1 cellular context compared by ENCODE assay signal in the genomic region with DNA sequence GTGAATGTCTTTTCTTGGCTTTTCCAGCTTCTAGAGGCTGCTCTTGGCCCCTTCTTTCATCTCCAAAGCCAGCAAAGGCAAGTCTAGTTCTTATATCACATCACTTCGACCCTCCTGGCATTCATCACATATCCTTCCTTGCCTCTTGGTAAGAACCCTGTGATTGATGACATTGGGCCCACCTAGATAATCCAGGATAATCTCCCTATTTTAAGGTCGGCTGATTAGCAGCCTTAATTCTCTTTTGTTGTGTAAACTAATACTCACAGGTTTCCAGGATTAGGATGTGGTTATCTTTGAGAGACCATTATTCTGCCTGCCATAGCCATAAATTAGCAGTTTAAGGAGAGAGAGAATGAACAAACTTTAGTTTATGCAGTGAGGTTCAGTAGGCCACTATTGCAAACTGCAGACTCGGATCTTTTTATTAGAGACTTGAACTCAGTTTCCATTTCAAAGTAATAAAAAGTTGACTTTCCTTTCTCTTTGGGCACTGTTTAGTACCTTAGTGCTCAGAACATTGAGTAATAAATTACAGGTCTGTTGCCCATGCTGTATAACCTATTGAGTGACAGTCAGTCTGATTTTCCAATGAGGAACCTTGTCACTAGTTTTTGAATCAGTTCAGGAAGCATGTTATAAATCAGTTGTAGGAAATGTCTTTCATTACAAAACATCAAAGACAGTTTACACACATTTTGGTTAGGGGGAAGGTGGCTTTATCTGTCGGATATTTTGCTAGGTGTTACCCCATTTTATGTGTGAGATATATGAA.
A peak's percentile ranks its signal among the peaks of the same experiment; 100 is the strongest.
TF ChIP-seq lines count a peak whose summit lies in the region.

No MANE protein-coding gene starts in this region.

TF ChIP-seq in GM12878, 131 proteins besides CTCF, POLR2A, EP300 and RAD21:
- TF ChIP-seq, protein P1, sequence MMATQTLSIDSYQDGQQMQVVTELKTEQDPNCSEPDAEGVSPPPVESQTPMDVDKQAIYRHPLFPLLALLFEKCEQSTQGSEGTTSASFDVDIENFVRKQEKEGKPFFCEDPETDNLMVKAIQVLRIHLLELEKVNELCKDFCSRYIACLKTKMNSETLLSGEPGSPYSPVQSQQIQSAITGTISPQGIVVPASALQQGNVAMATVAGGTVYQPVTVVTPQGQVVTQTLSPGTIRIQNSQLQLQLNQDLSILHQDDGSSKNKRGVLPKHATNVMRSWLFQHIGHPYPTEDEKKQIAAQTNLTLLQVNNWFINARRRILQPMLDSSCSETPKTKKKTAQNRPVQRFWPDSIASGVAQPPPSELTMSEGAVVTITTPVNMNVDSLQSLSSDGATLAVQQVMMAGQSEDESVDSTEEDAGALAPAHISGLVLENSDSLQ (IDR thresholded peaks at IDR 0.05) = peak; percentile 67
- TF ChIP-seq, protein P2, sequence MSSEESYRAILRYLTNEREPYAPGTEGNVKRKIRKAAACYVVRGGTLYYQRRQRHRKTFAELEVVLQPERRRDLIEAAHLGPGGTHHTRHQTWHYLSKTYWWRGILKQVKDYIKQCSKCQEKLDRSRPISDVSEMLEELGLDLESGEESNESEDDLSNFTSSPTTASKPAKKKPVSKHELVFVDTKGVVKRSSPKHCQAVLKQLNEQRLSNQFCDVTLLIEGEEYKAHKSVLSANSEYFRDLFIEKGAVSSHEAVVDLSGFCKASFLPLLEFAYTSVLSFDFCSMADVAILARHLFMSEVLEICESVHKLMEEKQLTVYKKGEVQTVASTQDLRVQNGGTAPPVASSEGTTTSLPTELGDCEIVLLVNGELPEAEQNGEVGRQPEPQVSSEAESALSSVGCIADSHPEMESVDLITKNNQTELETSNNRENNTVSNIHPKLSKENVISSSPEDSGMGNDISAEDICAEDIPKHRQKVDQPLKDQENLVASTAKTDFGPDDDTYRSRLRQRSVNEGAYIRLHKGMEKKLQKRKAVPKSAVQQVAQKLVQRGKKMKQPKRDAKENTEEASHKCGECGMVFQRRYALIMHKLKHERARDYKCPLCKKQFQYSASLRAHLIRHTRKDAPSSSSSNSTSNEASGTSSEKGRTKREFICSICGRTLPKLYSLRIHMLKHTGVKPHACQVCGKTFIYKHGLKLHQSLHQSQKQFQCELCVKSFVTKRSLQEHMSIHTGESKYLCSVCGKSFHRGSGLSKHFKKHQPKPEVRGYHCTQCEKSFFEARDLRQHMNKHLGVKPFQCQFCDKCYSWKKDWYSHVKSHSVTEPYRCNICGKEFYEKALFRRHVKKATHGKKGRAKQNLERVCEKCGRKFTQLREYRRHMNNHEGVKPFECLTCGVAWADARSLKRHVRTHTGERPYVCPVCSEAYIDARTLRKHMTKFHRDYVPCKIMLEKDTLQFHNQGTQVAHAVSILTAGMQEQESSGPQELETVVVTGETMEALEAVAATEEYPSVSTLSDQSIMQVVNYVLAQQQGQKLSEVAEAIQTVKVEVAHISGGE (CRISPR knock-in tag; IDR thresholded peaks at IDR 0.05) = no peak
- no peak for TF ChIP-seq TCF3 (IDR thresholded peaks at IDR 0.05; ENCODE audit: borderline replicate concordance, insufficient read depth, low read depth, low read length)
TF ChIP-seq in GM12878: peak in this region for 1.
